8 cellular contexts compared by ENCODE assay signal in the genomic region with DNA sequence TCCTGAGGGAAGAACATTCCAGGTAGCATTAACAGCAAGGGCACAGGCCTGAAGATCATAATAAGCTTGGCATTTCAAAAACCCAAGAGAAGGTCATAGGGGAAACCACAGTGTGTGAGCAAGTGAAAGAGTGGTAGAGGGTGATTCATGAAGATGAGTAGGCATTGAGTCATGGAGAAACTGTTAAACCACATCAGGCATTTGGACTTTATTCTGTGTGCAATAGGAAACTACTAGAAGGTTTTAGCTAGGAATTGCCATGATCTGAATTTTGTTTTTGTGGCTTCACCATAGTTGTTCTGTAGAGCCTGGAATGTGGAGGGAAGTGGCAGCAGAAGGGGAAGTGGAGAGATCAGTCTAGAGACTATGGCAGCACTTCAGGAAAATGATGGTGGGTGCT.
DNase-seq lines count a peak whose midpoint lies in the region; ATAC-seq and FAIRE-seq lines count a peak whose summit lies in the region.

No MANE protein-coding gene starts in this region.

- DNase-seq in DMS53 treated with DMSO at 0.1 percent for 48 hours (lab: John Stamatoyannopoulos, UW; ENCODE audit: unreplicated experiment) (peak; percentile 32), RCC 7860 (ENCODE audit: low spot score) (peak; percentile 99), fibroblast of the conjunctiva (ENCODE audit: low read depth) (peak; percentile 92), ureter (ENCODE audit: low spot score) (no peak), caudate nucleus (lab: John Stamatoyannopoulos, UW) (no peak), nucleus accumbens (lab: John Stamatoyannopoulos, UW) (no peak), immature natural killer cell (no peak)

- no peak overlapping the region for H3K27ac ChIP-seq in caudate nucleus (ENCODE audit: low read depth, low read length)

- H3K4me1 Mint-ChIP-seq in immature natural killer cell, result no peaks in the 10 kb centered on the region

- H3K27ac Mint-ChIP-seq in immature natural killer cell, result no peak overlapping the region

- H3K9me3 Mint-ChIP-seq in immature natural killer cell, result peaks cover 6 to 24% (median 11%) of the 10 kb centered on the region in 6 donors

- FAIRE-seq in RCC 7860 (lab: Jason Lieb, UNC), result peak; percentile 100

- peak; percentile 63 for ATAC-seq in HG02678 (IDR thresholded peaks at IDR 0.05; ENCODE audit: unreplicated experiment)

- H3K27me3 Mint-ChIP-seq in immature natural killer cell (ENCODE audit: low read depth in 3 of 3), result no peaks in the 10 kb centered on the region

- no peaks in the 10 kb centered on the region for H3K36me3 Mint-ChIP-seq in immature natural killer cell

- H3K4me3 Mint-ChIP-seq in immature natural killer cell, result no peak overlapping the region

Comparison
In these comparisons a context has a peak if more than half of its experiments do, and no peak if none do; other contexts are left out.
1. DNase-seq: peak in DMS53 treated with DMSO at 0.1 percent for 48 hours (single experiment), RCC 7860 (single experiment) and fibroblast of the conjunctiva (single experiment); none in ureter (single experiment), caudate nucleus (0 of 61), nucleus accumbens (0 of 56) and immature natural killer cell (0 of 3).